Comparison of ENCODE assay signal across 8 cellular contexts in genomic region chr9:128067898-128068655, GRCh38. TPM values are rescaled to one million over a fixed set of nuclear protein-coding genes. Genes with fewer than 3 reads are reported as not detected.
DNase-seq lines count a peak whose midpoint lies in the region; ATAC-seq and TF ChIP-seq lines count a peak whose summit lies in the region.

Gene SLC25A25 (plus strand): TSS chr9:128068232. CDS start chr9:128068320, 88 bp downstream.

- peaks cover 15% of the 10 kb centered on the region; the same call in 1 of the 2 replicates for H3K36me3 ChIP-seq in BLaER1
- H3K36me3 ChIP-seq in left lung: peaks cover 0 to 5% of the 10 kb centered on the region in 2 donors

- H3K4me3 ChIP-seq in BLaER1 (peak within 1 kb of the TSS; percentile 89), left lung (peak within 1 kb of the TSS; percentile 86 to 97)

- ATAC-seq in GM19351 (IDR thresholded peaks at IDR 0.05; ENCODE audit: unreplicated experiment) (peak; percentile 71), HG03521 (IDR thresholded peaks at IDR 0.05; ENCODE audit: unreplicated experiment) (peak; percentile 72), left lung (peak; percentile 92)

- DNase-seq in NCI-H748 (lab: John Stamatoyannopoulos, UW; ENCODE audit: unreplicated experiment) (peak; percentile 99), dedifferentiated amniotic fluid mesenchymal stem cell (ENCODE audit: extremely low spot score) (peak; percentile 99), left lung (peak; percentile 100)
- DNase-seq in activated CD4-positive, alpha-beta T cell treated with anti-CD3 and anti-CD28 coated beads, Interleukin-2, amount 50 U/mL, for 1 hour: peak; percentile 100
- DNase-seq in stimulated activated CD4-positive, alpha-beta T cell treated with anti-CD3 and anti-CD28 coated beads, Interleukin-2, amount 100 ng/mL, for 48 hours: peak; percentile 100

- intact Hi-C loops in left lung (cut with DNase I): no loop called here

- H3K27ac ChIP-seq in BLaER1 (peak within 1 kb of the TSS; percentile 96), left lung (peak within 1 kb of the TSS; percentile 97 to 99)

- H3K4me1 ChIP-seq in BLaER1 (peaks cover 79% of the 10 kb centered on the region), left lung (peaks cover 35 to 81% of the 10 kb centered on the region in 2 donors)

- H3K9me3 ChIP-seq in BLaER1 (no peaks in the 10 kb centered on the region), left lung (no peaks in the 10 kb centered on the region)

- H3K27me3 ChIP-seq in BLaER1 (no peaks in the 10 kb centered on the region), left lung (no peaks in the 10 kb centered on the region)

- peak within 1 kb of the TSS; percentile 95 for H3K4me2 ChIP-seq in BLaER1

- H4K20me1 ChIP-seq in BLaER1: peaks cover 15% of the 10 kb centered on the region

- H3K9ac ChIP-seq in BLaER1: peak within 1 kb of the TSS; percentile 94

- TF ChIP-seq CTCF in left lung (IDR thresholded peaks at IDR 0.05): no peak

RNA-seq across cellular contexts. Expression of gene SLC25A25, which starts in this region (rescaled TPM):
- 10 to 100 TPM; 19.5 to 21.0 TPM for total RNA-seq in left lung

Comparison
In these comparisons a context has a peak if more than half of its experiments do, and no peak if none do; other contexts are left out.
1. Peak in every context shown above with its lines: DNase-seq, ATAC-seq, H3K4me3 ChIP-seq and H3K27ac ChIP-seq.